ENCODE assay signal across 20 cellular contexts in genomic region chr7:30752484-30752883, GRCh38. TPM values are rescaled to one million over a fixed set of nuclear protein-coding genes. Genes with fewer than 3 reads are reported as not detected.
A peak's percentile ranks its signal among the peaks of the same experiment; 100 is the strongest.
DNase-seq lines count a peak whose midpoint lies in the region; ATAC-seq and TF ChIP-seq lines count a peak whose summit lies in the region.
"Had no signal": no experiment of that assay in that cellular context is flagged by ENCODE, and none has a peak within 500 bp of the region (broad histone marks: within the 10 kb centered on the region; RNA-seq: fewer than 3 reads in every experiment).

No MANE protein-coding gene starts in this region.

- H3K27ac ChIP-seq in AG04450 (ENCODE audit: low read depth, low read length) = no peak overlapping the region
- H3K27ac ChIP-seq in lung (ENCODE audit: low read depth in 1 of 2, low read length in 1 of 2) = peak overlapping the region; percentile 49 to 88
- peak overlapping the region in 6 of 8 donors; percentile 26 to 61 (median 48) for H3K27ac ChIP-seq in spleen
- H3K27ac ChIP-seq: SK-N-MC had no signal

- 69 to 86% methylated on average over 6 of the region's 6 CpGs for WGBS in lung, 2 donors
- 73 to 85% (median 78%) methylated on average over 4 to 6 of the region's 6 CpGs for WGBS in spleen, 5 donors

- peaks cover 2% of the 10 kb centered on the region for H3K27me3 ChIP-seq in AG04450 (ENCODE audit: control insufficient read depth, insufficient read depth, low read length)
- H3K27me3 ChIP-seq in lung (ENCODE audit: control insufficient read depth, insufficient read depth) = no peaks in the 10 kb centered on the region
- no peaks in the 10 kb centered on the region for H3K27me3 ChIP-seq in spleen (replicated peaks in 1 of 7)
- H3K27me3 ChIP-seq: MG63 had no signal

- H3K4me1 ChIP-seq in lung (ENCODE audit: control insufficient read depth in 2 of 2, insufficient read depth in 2 of 2, low read length in 2 of 2) = peaks cover 7 to 20% of the 10 kb centered on the region in 2 donors
- peaks cover 0 to 13% (median 0%) of the 10 kb centered on the region in 6 donors for H3K4me1 ChIP-seq in spleen

- H3K4me1 Mint-ChIP-seq in chondrocyte (ENCODE audit: low read depth) = peaks cover 66% of the 10 kb centered on the region

- no peaks in the 10 kb centered on the region for H3K9me3 Mint-ChIP-seq in chondrocyte (ENCODE audit: low read depth)
- H3K9me3 Mint-ChIP-seq: H9 had no signal

- ATAC-seq in lung (ENCODE audit: insufficient read depth, low FRiP score) = no peak
- ATAC-seq in GM19328 (IDR thresholded peaks at IDR 0.05; ENCODE audit: unreplicated experiment) = no peak
- ATAC-seq: activated T-cell treated with anti-CD3 and anti-CD28 coated beads, Interleukin-2, amount 50 U/mL, for 72 hours; esophagus mucosa had no signal

- peak overlapping the region; percentile 23; the same call in 1 of the 2 replicates for H3K4me3 ChIP-seq in AG04450 (ENCODE audit: low read depth, low read length)
- H3K4me3 ChIP-seq in lung = peak overlapping the region; percentile 42
- H3K4me3 ChIP-seq in spleen = peak overlapping the region in 5 of 8 donors; percentile 2 to 51 (median 31)
- H3K4me3 ChIP-seq: MG63, SK-N-MC had no signal

- H3K9me3 ChIP-seq in AG04450 (ENCODE audit: control insufficient read depth, insufficient read depth, low read length) = peaks cover 4% of the 10 kb centered on the region; the same call in 1 of the 2 replicates
- H3K9me3 ChIP-seq in lung (ENCODE audit: control insufficient read depth in 2 of 2, insufficient read depth in 1 of 2, low read length in 1 of 2) = no peaks in the 10 kb centered on the region
- no peaks in the 10 kb centered on the region for H3K9me3 ChIP-seq in spleen
- H3K9me3 ChIP-seq: MG63 had no signal

- TF ChIP-seq CTCF in AG04450 (IDR thresholded peaks at IDR 0.05; ENCODE audit: low read depth, low read length) = no peak
- no peak for TF ChIP-seq CTCF in chondrocyte (IDR thresholded peaks at IDR 0.05)
- no peak for TF ChIP-seq CTCF in lung (IDR thresholded peaks at IDR 0.05; ENCODE audit: control extremely low read depth, extremely low read depth)
- no peak for TF ChIP-seq CTCF in spleen (IDR thresholded peaks at IDR 0.05 in 8 of 11, conservative IDR thresholded peaks at IDR 0.05 in 3 of 11)

- CTCF ChIA-PET in AG04450 (lab: Charles Lee) = interaction anchor here (1.3 kb wide), 1 partner anchor 12 kb away, joined by 5 read pairs; no protein-coding TSS in a partner anchor

- POLR2A ChIA-PET in AG04450 (lab: Yijun Ruan, JAX) = interaction anchor here (0.6 to 1.2 kb wide), 2 partner anchors 15 to 370 kb away, joined by 3 read pairs; no protein-coding TSS in a partner anchor

- TF ChIP-seq POLR2A in spleen (IDR thresholded peaks at IDR 0.05) = no peak

- H3K27me3 Mint-ChIP-seq in chondrocyte (ENCODE audit: low read depth) = no peaks in the 10 kb centered on the region
- H3K27me3 Mint-ChIP-seq: activated CD4-positive, alpha-beta memory T cell treated with anti-CD3 and anti-CD28 coated beads for 36 hours had no signal

- DNase-seq in AG04450 (ENCODE audit: low read depth, low spot score) = no peak
- DNase-seq in chondrocyte (ENCODE audit: low spot score) = no peak
- no peak for DNase-seq in lung (ENCODE audit: low spot score)
- no peak for DNase-seq in spleen
- no peak for DNase-seq in SHP77 (lab: John Stamatoyannopoulos, UW)
- DNase-seq in HuH-7.5 (ENCODE audit: low spot score) = no peak
- DNase-seq in NCI-H2227 (lab: John Stamatoyannopoulos, UW; ENCODE audit: unreplicated experiment) = no peak
- DNase-seq: activated CD4-positive, alpha-beta memory T cell treated with anti-CD3 and anti-CD28 coated beads for 36 hours; activated T-cell treated with anti-CD3 and anti-CD28 coated beads, Interleukin-2, amount 50 U/mL, for 72 hours; cortex of kidney; GDM1; H9; NCI-H2081; NCI-H524; OCI-M1 had no signal

- intact Hi-C loops in spleen (cut with DNase I; ENCODE audit: low total_unique reads) = no loop called here

- peaks cover 10% of the 10 kb centered on the region for H3K36me3 Mint-ChIP-seq in chondrocyte (ENCODE audit: low read depth)
- H3K36me3 Mint-ChIP-seq: activated CD4-positive, alpha-beta memory T cell treated with anti-CD3 and anti-CD28 coated beads for 36 hours had no signal

- H3K36me3 ChIP-seq in lung (ENCODE audit: control insufficient read depth in 2 of 2, insufficient read depth in 2 of 2, low read length in 2 of 2) = no peaks in the 10 kb centered on the region
- no peaks in the 10 kb centered on the region for H3K36me3 ChIP-seq in spleen
- H3K36me3 ChIP-seq: MG63 had no signal

- peak overlapping the region; percentile 78 for H3K27ac Mint-ChIP-seq in chondrocyte (ENCODE audit: unreplicated experiment)
- H3K27ac Mint-ChIP-seq: activated CD4-positive, alpha-beta memory T cell treated with anti-CD3 and anti-CD28 coated beads for 36 hours; activated T-cell treated with anti-CD3 and anti-CD28 coated beads, Interleukin-2, amount 50 U/mL, for 72 hours; H9 had no signal

- H3K4me3 Mint-ChIP-seq in chondrocyte (ENCODE audit: unreplicated experiment) = peak overlapping the region; percentile 80
- H3K4me3 Mint-ChIP-seq: activated CD4-positive, alpha-beta memory T cell treated with anti-CD3 and anti-CD28 coated beads for 36 hours; activated T-cell treated with anti-CD3 and anti-CD28 coated beads, Interleukin-2, amount 50 U/mL, for 72 hours; H9 had no signal

RNA-seq across cellular contexts. Expression of gene INMT, which starts 0.5 kb away (rescaled TPM):
- polyA plus RNA-seq in AG04450 (2011; rRNA removed) = 6.6 and 7.6 TPM in 2 replicates
- 12.5 and 17.0 TPM in 2 replicates for polyA minus RNA-seq in AG04450 (2011; rRNA and poly(A)+ RNA removed)
- 5.6 to 73.2 TPM (median 70.1 TPM) in 3 replicates for total RNA-seq in chondrocyte
- total RNA-seq in lung = 100 to 1,000 TPM; 157 to 200 TPM
- 10 to 100 TPM; 88.7 to 97.2 TPM for polyA plus RNA-seq in lung
- total RNA-seq in spleen = 10 to 100 TPM in 6 of 7 donors, 1 to 10 TPM in 1; 8.8 to 40.3 (median 20.0) TPM
- 10 to 100 TPM in 1 of 3 donors, 1 to 10 TPM in 2; 3.2 to 15.6 (median 7.8) TPM for polyA plus RNA-seq in spleen
- total RNA-seq: activated CD4-positive, alpha-beta memory T cell treated with anti-CD3 and anti-CD28 coated beads for 36 hours; HT-29 had no signal

RNA-seq across cellular contexts. Expression of gene MINDY4, which starts 18.7 kb away (rescaled TPM):
- polyA plus RNA-seq in AG04450 (2011; rRNA removed) (1.8 and 2.4 TPM in 2 replicates), lung (1 to 10 TPM; 5.0 to 8.1 TPM), spleen (1 to 10 TPM in 1 of 3 donors, under 1 TPM in 2; 0.63 to 1.2 (median 0.83) TPM)
- polyA minus RNA-seq in AG04450 (2011; rRNA and poly(A)+ RNA removed) = 4.2 and 4.7 TPM in 2 replicates
- total RNA-seq in chondrocyte (5.3 to 6.3 TPM (median 5.8 TPM) in 3 replicates), lung (10 to 100 TPM; 13.3 to 24.1 TPM), spleen (1 to 10 TPM; 1.8 to 7.0 (median 3.7) TPM)
